Comparison of ENCODE assay signal across 8 cellular contexts in the genomic region with DNA sequence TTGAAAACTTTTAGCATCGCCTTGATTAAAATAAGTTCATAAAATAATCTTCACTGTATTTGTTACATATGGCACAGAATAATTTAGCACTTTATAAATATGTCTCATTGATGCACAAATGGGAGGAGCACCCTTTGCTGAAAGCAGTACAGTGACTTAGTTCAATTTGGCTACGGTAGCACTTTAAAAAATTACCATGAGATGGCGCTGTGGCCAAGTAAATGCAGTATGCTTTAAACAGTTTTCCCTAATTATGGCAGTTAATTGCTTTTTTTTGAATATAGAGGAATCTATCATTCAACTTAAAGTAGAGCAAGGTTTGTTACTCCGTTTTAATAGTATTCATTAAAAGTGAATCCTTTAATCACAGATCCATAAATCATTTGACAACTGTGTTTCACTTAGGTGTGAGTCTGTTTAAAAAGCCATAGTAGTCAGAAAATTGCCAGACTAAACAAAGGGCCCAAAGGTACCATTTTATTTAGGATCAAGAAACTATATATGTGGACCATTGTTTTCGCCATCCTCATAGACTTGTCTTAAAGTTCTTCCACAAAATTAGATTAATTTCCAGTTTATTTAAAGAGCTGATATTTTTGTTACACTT. TPM values are rescaled to one million over a fixed set of nuclear protein-coding genes. Genes with fewer than 3 reads are reported as not detected.
A peak's percentile ranks its signal among the peaks of the same experiment; 100 is the strongest.
DNase-seq lines count a peak whose midpoint lies in the region; ATAC-seq, FAIRE-seq and TF ChIP-seq lines count a peak whose summit lies in the region.

No MANE protein-coding gene starts in this region.

- peak; percentile 39 to 51 for TF ChIP-seq CTCF in endothelial cell of umbilical vein (IDR thresholded peaks at IDR 0.05; ENCODE audit: extremely low read depth in 1 of 2, insufficient read depth in 1 of 2, low read depth in 1 of 2, low read length in 2 of 2)

- H3K79me2 ChIP-seq in endothelial cell of umbilical vein (ENCODE audit: control insufficient read depth, insufficient read depth, low read length) = no peaks in the 10 kb centered on the region

- no peaks in the 10 kb centered on the region for H3K36me3 ChIP-seq in endothelial cell of umbilical vein (ENCODE audit: control insufficient read depth in 2 of 2, extremely low read depth in 1 of 2, insufficient read depth in 2 of 2, low read length in 2 of 2)

- H3K4me1 Mint-ChIP-seq in natural killer cell treated with Interleukin-12 subunit alpha and Interleukin-12 subunit beta and Interleukin-15 and Interleukin-18, amount 100 ng/mL, for 72 hours (ENCODE audit: low read depth in 2 of 2) = no peaks in the 10 kb centered on the region

- no peak overlapping the region for H3K27ac Mint-ChIP-seq in natural killer cell treated with Interleukin-12 subunit alpha and Interleukin-12 subunit beta and Interleukin-15 and Interleukin-18, amount 100 ng/mL, for 72 hours

- no peaks in the 10 kb centered on the region for H4K20me1 ChIP-seq in endothelial cell of umbilical vein (replicated peaks; ENCODE audit: control insufficient read depth, extremely low read depth, insufficient read depth, low read length)

- dilution Hi-C loops in endothelial cell of umbilical vein (cut with MboI; ENCODE audit: extremely low pct_ligation_motif_present, low sequenced_read_pairs) = no loop called here

- no peaks in the 10 kb centered on the region for H3K4me1 ChIP-seq in endothelial cell of umbilical vein (ENCODE audit: control insufficient read depth, extremely low read depth, insufficient read depth, low read length)

- H3K9me3 ChIP-seq in endothelial cell of umbilical vein (replicated peaks; ENCODE audit: control insufficient read depth, insufficient read depth, low read length) = no peaks in the 10 kb centered on the region

- BruUV-seq in endothelial cell of umbilical vein (replicated peaks; lab: Mats Ljungman, UMichigan) = no TSS peak

- TF ChIP-seq POLR2A in endothelial cell of umbilical vein (IDR thresholded peaks at IDR 0.05; ENCODE audit: low read depth, low read length) = no peak

- peak; percentile 73 for FAIRE-seq in endothelial cell of umbilical vein (lab: Jason Lieb, UNC)

- no peaks in the 10 kb centered on the region for H3K9me1 ChIP-seq in endothelial cell of umbilical vein (replicated peaks; ENCODE audit: control insufficient read depth, extremely low read depth, insufficient read depth, low read length)

- no peak overlapping the region for H3K27ac ChIP-seq in endothelial cell of umbilical vein (ENCODE audit: insufficient read depth, low read depth, low read length)

- no peak overlapping the region for H3K4me3 ChIP-seq in endothelial cell of umbilical vein (replicated peaks in 1 of 3; ENCODE audit: insufficient read depth in 1 of 3, low read depth in 1 of 3, low read length in 3 of 3)

- POLR2A ChIA-PET in endothelial cell of umbilical vein (lab: Charles Lee) = no interaction called here

- H3K36me3 Mint-ChIP-seq in natural killer cell treated with Interleukin-12 subunit alpha and Interleukin-12 subunit beta and Interleukin-15 and Interleukin-18, amount 100 ng/mL, for 72 hours = no peaks in the 10 kb centered on the region

- intact Hi-C loops in endothelial cell of umbilical vein (cut with micrococcal nuclease) = loop anchor here (1.0 to 5.0 kb wide), 2 partner anchors 766 to 943 kb away; no protein-coding TSS in a partner anchor

- peaks cover 0 to 20% of the 10 kb centered on the region in 2 donors for H3K27me3 Mint-ChIP-seq in natural killer cell treated with Interleukin-12 subunit alpha and Interleukin-12 subunit beta and Interleukin-15 and Interleukin-18, amount 100 ng/mL, for 72 hours

- no peak overlapping the region for H3K4me2 ChIP-seq in endothelial cell of umbilical vein (ENCODE audit: insufficient read depth, low read length)

- no peak for ATAC-seq in natural killer cell treated with Interleukin-12 subunit alpha and Interleukin-12 subunit beta and Interleukin-15 and Interleukin-18, amount 100 ng/mL, for 72 hours

- no peak overlapping the region for H3K4me3 Mint-ChIP-seq in natural killer cell treated with Interleukin-12 subunit alpha and Interleukin-12 subunit beta and Interleukin-15 and Interleukin-18, amount 100 ng/mL, for 72 hours

- CTCF ChIA-PET in endothelial cell of umbilical vein (lab: Charles Lee) = interaction anchor here (0.6 to 2.5 kb wide), 19 partner anchors 9 to 1938 kb away, joined by 3 to 32 read pairs (median 5); no protein-coding TSS in a partner anchor

- H3K27me3 ChIP-seq in endothelial cell of umbilical vein (ENCODE audit: control insufficient read depth in 2 of 2, insufficient read depth in 2 of 2, low read length in 2 of 2) = peaks cover 0 to 6% of the 10 kb centered on the region in 2 experiments

- H2AFZ ChIP-seq in endothelial cell of umbilical vein (ENCODE audit: low read depth, low read length) = no peak overlapping the region

- no peaks in the 10 kb centered on the region for H3K9me3 Mint-ChIP-seq in natural killer cell treated with Interleukin-12 subunit alpha and Interleukin-12 subunit beta and Interleukin-15 and Interleukin-18, amount 100 ng/mL, for 72 hours

- no peak overlapping the region for H3K9ac ChIP-seq in endothelial cell of umbilical vein (replicated peaks; ENCODE audit: extremely low read depth, insufficient read depth, low read length)

- DNase-seq in A172 (ENCODE audit: low spot score) (peak; percentile 29), EL (peak; percentile 56), LoVo (ENCODE audit: low spot score) (peak; percentile 35), T follicular helper cell (ENCODE audit: low read depth) (peak; percentile 1), endothelial cell of umbilical vein (ENCODE audit: low read depth, low spot score) (peak; percentile 60), GOT3 (lab: John Stamatoyannopoulos, UW) (no peak), HK-2 (ENCODE audit: unreplicated experiment) (no peak)
- peak; percentile 70 for DNase-seq in natural killer cell treated with Interleukin-12 subunit alpha and Interleukin-12 subunit beta and Interleukin-15 and Interleukin-18, amount 100 ng/mL, for 72 hours (ENCODE audit: low spot score)

TF ChIP-seq in endothelial cell of umbilical vein, 7 proteins besides CTCF, POLR2A, EP300 and RAD21:
- no peak for TF ChIP-seq MYC (IDR thresholded peaks at IDR 0.05; ENCODE audit: low read depth, low read length)
- TF ChIP-seq POLR2AphosphoS5 (IDR thresholded peaks at IDR 0.05; ENCODE audit: insufficient read depth, low read depth, low read length) = no peak
- no peak for TF ChIP-seq JUN (IDR thresholded peaks at IDR 0.05; ENCODE audit: borderline replicate concordance, insufficient read depth, insufficient read length, low read depth)
- no peak for TF ChIP-seq FOS (IDR thresholded peaks at IDR 0.05; ENCODE audit: borderline replicate concordance, insufficient read depth, low read length)
- no peak for TF ChIP-seq GATA2 (IDR thresholded peaks at IDR 0.05; ENCODE audit: insufficient read depth, insufficient read length, low read depth, low read length)
- no peak for TF ChIP-seq EZH2 (IDR thresholded peaks at IDR 0.05; ENCODE audit: borderline replicate concordance, low read depth, low read length, severe bottlenecking)
- TF ChIP-seq, protein P1, sequence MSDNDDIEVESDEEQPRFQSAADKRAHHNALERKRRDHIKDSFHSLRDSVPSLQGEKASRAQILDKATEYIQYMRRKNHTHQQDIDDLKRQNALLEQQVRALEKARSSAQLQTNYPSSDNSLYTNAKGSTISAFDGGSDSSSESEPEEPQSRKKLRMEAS (IDR thresholded peaks at IDR 0.05; ENCODE audit: insufficient read depth, insufficient read length) = no peak
TF ChIP-seq in endothelial cell of umbilical vein: peak in this region for 0.

RNA-seq across cellular contexts. Expression of a gene that starts 34.7 kb away (rescaled TPM):
- 146 and 160 TPM in 2 replicates for total RNA-seq in A172 (2014; rRNA removed; shearing (Covaris generic))
- total RNA-seq in endothelial cell of umbilical vein = 76.4 and 81.1 TPM in 2 replicates
- 38.0 and 45.3 TPM in 2 replicates for polyA plus RNA-seq in endothelial cell of umbilical vein
- 65.8 and 75.5 TPM in 2 replicates for polyA plus RNA-seq in endothelial cell of umbilical vein (2011; cell fraction: cytosol; rRNA removed)
- 34.4 and 38.6 TPM in 2 replicates for polyA plus RNA-seq in endothelial cell of umbilical vein (2011; cell fraction: nucleus; rRNA removed)
- 111 and 121 TPM in 2 replicates for polyA plus RNA-seq in endothelial cell of umbilical vein (2012)
- 42.0 and 49.3 TPM in 2 replicates for polyA minus RNA-seq in endothelial cell of umbilical vein
- 20.7 TPM for polyA minus RNA-seq in endothelial cell of umbilical vein (2011; cell fraction: cytosol; rRNA and poly(A)+ RNA removed)
- polyA minus RNA-seq in endothelial cell of umbilical vein (2011; cell fraction: nucleus; rRNA and poly(A)+ RNA removed) = 16.4 and 22.7 TPM in 2 replicates
- 10 to 100 TPM; 38.7 to 40.4 TPM for total RNA-seq in natural killer cell treated with Interleukin-12 subunit alpha and Interleukin-12 subunit beta and Interleukin-15 and Interleukin-18, amount 100 ng/mL, for 72 hours

Comparison
In these comparisons a context has a peak if more than half of its experiments do, and no peak if none do; other contexts are left out.
1. DNase-seq: peak in A172 (single experiment), EL (single experiment), LoVo (single experiment), T follicular helper cell (single experiment), endothelial cell of umbilical vein (single experiment) and natural killer cell treated with Interleukin-12 subunit alpha and Interleukin-12 subunit beta and Interleukin-15 and Interleukin-18, amount 100 ng/mL, for 72 hours (single experiment); none in GOT3 (single experiment) and HK-2 (single experiment).